In genomic region chr5:113035096-113035495, GRCh38 we compare ENCODE assay signal across 1 cellular context.
TF ChIP-seq lines count a peak whose summit lies in the region.

No MANE protein-coding gene starts in this region.

TF ChIP-seq in IMR-90, 13 proteins besides CTCF, POLR2A, EP300 and RAD21:
- TF ChIP-seq BHLHE40 (IDR thresholded peaks at IDR 0.05; ENCODE audit: low read depth, low read length) = no peak
- TF ChIP-seq MAZ (IDR thresholded peaks at IDR 0.05; ENCODE audit: borderline replicate concordance, low read depth, low read length) = no peak
- no peak for TF ChIP-seq CEBPB (IDR thresholded peaks at IDR 0.05; ENCODE audit: low read depth, low read length)
- TF ChIP-seq USF2 (IDR thresholded peaks at IDR 0.05; ENCODE audit: low read depth, low read length) = no peak
- TF ChIP-seq RCOR1 (IDR thresholded peaks at IDR 0.05; ENCODE audit: insufficient replicate concordance, low read length) = no peak
- TF ChIP-seq ELK1 (IDR thresholded peaks at IDR 0.05; ENCODE audit: borderline replicate concordance, low read depth, low read length) = no peak
- TF ChIP-seq SMC3 (IDR thresholded peaks at IDR 0.05; ENCODE audit: low read depth, low read length) = no peak
- no peak for TF ChIP-seq CHD1 (IDR thresholded peaks at IDR 0.05; ENCODE audit: low read depth, low read length)
- no peak for TF ChIP-seq MAFK (IDR thresholded peaks at IDR 0.05; ENCODE audit: low read depth, low read length)
- TF ChIP-seq MXI1 (IDR thresholded peaks at IDR 0.05; ENCODE audit: borderline replicate concordance, low read depth, low read length) = no peak
- no peak for TF ChIP-seq NFE2L2 (IDR thresholded peaks at IDR 0.05; ENCODE audit: low read depth, low read length)
- TF ChIP-seq FOS (IDR thresholded peaks at IDR 0.05; ENCODE audit: low read depth, low read length) = no peak
- TF ChIP-seq RFX5 (IDR thresholded peaks at IDR 0.05; ENCODE audit: low read depth, low read length) = no peak
TF ChIP-seq in IMR-90: peak in this region for 0.
